In genomic region chr2:55618025-55618648, GRCh38 we compare ENCODE assay signal across 8 cellular contexts. TPM values are rescaled to one million over a fixed set of nuclear protein-coding genes. Genes with fewer than 3 reads are reported as not detected.
DNase-seq lines count a peak whose midpoint lies in the region; ATAC-seq, FAIRE-seq and TF ChIP-seq lines count a peak whose summit lies in the region.

No MANE protein-coding gene starts in this region.

- TF ChIP-seq RAD21 in liver (IDR thresholded peaks at IDR 0.05): no peak

- WGBS in liver: under 1% methylated on average over 26 of the region's 26 CpGs

- H3K79me2 ChIP-seq in KMS-11 (ENCODE audit: insufficient read depth, low read depth): peaks cover 80% of the 10 kb centered on the region

- H3K4me1 ChIP-seq in A673 (ENCODE audit: insufficient read depth, low read length, poor library complexity, severe bottlenecking) (peaks cover 12% of the 10 kb centered on the region), KMS-11 (ENCODE audit: low read depth, poor library complexity, severe bottlenecking) (peaks cover 33% of the 10 kb centered on the region), liver (ENCODE audit: control insufficient read depth in 4 of 4, insufficient read depth in 4 of 4, low read length in 3 of 4) (peaks cover 6 to 38% (median 28%) of the 10 kb centered on the region in 4 donors)

- TF ChIP-seq CTCF in A673 (conservative IDR thresholded peaks at IDR 0.05; ENCODE audit: low read depth, low read length) (no peak), KMS-11 (conservative IDR thresholded peaks at IDR 0.05; ENCODE audit: low read depth, low read length) (peak; percentile 41), bronchial epithelial cell (IDR thresholded peaks at IDR 0.05; ENCODE audit: insufficient read depth, low read length, severe bottlenecking) (no peak), liver (IDR thresholded peaks at IDR 0.05; ENCODE audit: low read depth, low read length, missing input control) (no peak)

- H3K4me1 Mint-ChIP-seq in T-helper 2 cell treated with Interferon-gamma antibody and Interleukin-4, amounts not matched to agents 5 μg/mL and 100 μg/mL, for 36 hours (ENCODE audit: low read depth): peaks cover 32% of the 10 kb centered on the region

- intact Hi-C loops in A673 (cut with micrococcal nuclease; ENCODE audit: unreplicated experiment): loop anchor here (10.0 kb wide), 2 partner anchors 193 to 353 kb away; partner anchors contain the start of gene MTIF2

- H3K9me3 ChIP-seq in A673 (ENCODE audit: low read depth, low read length, poor library complexity, severe bottlenecking) (no peaks in the 10 kb centered on the region), liver (ENCODE audit: control insufficient read depth in 4 of 4, low read length in 3 of 4) (no peaks in the 10 kb centered on the region)

- H3K4me3 ChIP-seq in A673 (ENCODE audit: low read depth, low read length, poor library complexity, severe bottlenecking): peak overlapping the region; percentile 83
- peak overlapping the region; percentile 86 for H3K4me3 ChIP-seq in KMS-11 (IDR thresholded peaks at IDR 0.05; ENCODE audit: insufficient read depth, low read depth, low read length)
- H3K4me3 ChIP-seq in bronchial epithelial cell (ENCODE audit: low read depth, low read length): peak overlapping the region; percentile 56
- peak overlapping the region; percentile 58 to 99 (median 93) for H3K4me3 ChIP-seq in liver (ENCODE audit: low read depth in 1 of 3, low read length in 3 of 3)

- no peaks in the 10 kb centered on the region for H3K27me3 ChIP-seq in A673 (replicated peaks; ENCODE audit: insufficient read depth, low read depth, low read length, poor library complexity)
- H3K27me3 ChIP-seq in KMS-11 (ENCODE audit: insufficient read depth, low read depth): no peaks in the 10 kb centered on the region
- no peaks in the 10 kb centered on the region for H3K27me3 ChIP-seq in bronchial epithelial cell (ENCODE audit: control insufficient read depth, insufficient read depth, low read length)
- no peaks in the 10 kb centered on the region for H3K27me3 ChIP-seq in liver (ENCODE audit: control insufficient read depth in 4 of 4, insufficient read depth in 4 of 4, low read length in 3 of 4)

- no peak overlapping the region for H3K4me3 Mint-ChIP-seq in T-helper 2 cell treated with Interferon-gamma antibody and Interleukin-4, amounts not matched to agents 5 μg/mL and 100 μg/mL, for 36 hours

- H3K9me3 Mint-ChIP-seq in T-helper 2 cell treated with Interferon-gamma antibody and Interleukin-4, amounts not matched to agents 5 μg/mL and 100 μg/mL, for 36 hours: no peaks in the 10 kb centered on the region

- H2AFZ ChIP-seq in KMS-11 (ENCODE audit: low read depth): peak overlapping the region; percentile 57

- CTCF ChIA-PET in A673 (lab: Charles Lee): interaction anchor here (0.6 kb wide), 1 partner anchor 861 kb away, joined by 6 read pairs; no protein-coding TSS in a partner anchor

- H3K36me3 Mint-ChIP-seq in T-helper 2 cell treated with Interferon-gamma antibody and Interleukin-4, amounts not matched to agents 5 μg/mL and 100 μg/mL, for 36 hours (ENCODE audit: low read depth): peaks cover 25% of the 10 kb centered on the region

- H3K36me3 ChIP-seq in A673 (ENCODE audit: insufficient read depth, low read length, poor library complexity, severe bottlenecking): peaks cover 25% of the 10 kb centered on the region
- H3K36me3 ChIP-seq in KMS-11 (ENCODE audit: insufficient read depth): peaks cover 8% of the 10 kb centered on the region; the same call in 1 of the 2 replicates
- peaks cover 3% of the 10 kb centered on the region for H3K36me3 ChIP-seq in bronchial epithelial cell (ENCODE audit: control insufficient read depth, insufficient read depth, low read length)
- H3K36me3 ChIP-seq in liver (ENCODE audit: control insufficient read depth in 4 of 4, insufficient read depth in 3 of 4, low read depth in 1 of 4, low read length in 3 of 4): peaks cover 0 to 12% (median 4%) of the 10 kb centered on the region in 4 donors

- BruUV-seq in A673 (replicated peaks; lab: Mats Ljungman, UMichigan): TSS peak; percentile 69

- H3K27ac ChIP-seq in A673 (ENCODE audit: low read depth, low read length, poor library complexity, severe bottlenecking) (peak overlapping the region; percentile 98), KMS-11 (peak overlapping the region; percentile 95), liver (ENCODE audit: low read depth in 1 of 2, low read length in 2 of 2) (peak overlapping the region; percentile 91 to 99)

- POLR2A ChIA-PET in A673 (lab: Charles Lee; ENCODE audit: low non-redundant PET): interaction anchor here (0.6 kb wide), 1 partner anchor 41 kb away, joined by 3 read pairs; no protein-coding TSS in a partner anchor

- H3K27ac Mint-ChIP-seq in T-helper 2 cell treated with Interferon-gamma antibody and Interleukin-4, amounts not matched to agents 5 μg/mL and 100 μg/mL, for 36 hours: no peak overlapping the region

- H3K4me2 ChIP-seq in KMS-11: peak overlapping the region; percentile 71

- ATAC-seq in GM18517 (IDR thresholded peaks at IDR 0.05; ENCODE audit: unreplicated experiment) (peak; percentile 1), GM21786 (IDR thresholded peaks at IDR 0.05; ENCODE audit: unreplicated experiment) (no peak)

- peak; percentile 9 for DNase-seq in A673 (ENCODE audit: low spot score)
- DNase-seq in bronchial epithelial cell (ENCODE audit: low read depth): peak; percentile 39
- DNase-seq in GM12892 (ENCODE audit: insufficient read length): no peak
- no peak for DNase-seq in T-helper 2 cell treated with Interferon-gamma antibody and Interleukin-4, amounts not matched to agents 5 μg/mL and 100 μg/mL, for 36 hours (ENCODE audit: low spot score)

- TF ChIP-seq POLR2A in GM12892 (IDR thresholded peaks at IDR 0.05; ENCODE audit: low read depth, low read length): no peak

- no peaks in the 10 kb centered on the region for H4K20me1 ChIP-seq in KMS-11 (ENCODE audit: insufficient read depth)

- H3K9ac ChIP-seq in KMS-11 (peak overlapping the region; percentile 99), liver (ENCODE audit: low read depth in 1 of 2, low read length in 2 of 2) (peak overlapping the region; percentile 79 to 100)

- FAIRE-seq in bronchial epithelial cell (lab: Jason Lieb, UNC): no peak
- no peak for FAIRE-seq in GM12892 (lab: Jason Lieb, UNC)

- H3K27me3 Mint-ChIP-seq in T-helper 2 cell treated with Interferon-gamma antibody and Interleukin-4, amounts not matched to agents 5 μg/mL and 100 μg/mL, for 36 hours (ENCODE audit: low read depth): no peaks in the 10 kb centered on the region

TF ChIP-seq in liver, 16 proteins besides CTCF, POLR2A, EP300 and RAD21:
- TF ChIP-seq TAF1 (conservative IDR thresholded peaks at IDR 0.05) (peak; percentile 20), EGR1 (IDR thresholded peaks at IDR 0.05; ENCODE audit: low read depth in 2 of 2) (no peak)

RNA-seq across cellular contexts. Expression of gene PPP4R3B, which starts 0.7 kb away (rescaled TPM):
- 49.8 and 57.9 TPM in 2 replicates for total RNA-seq in A673 (2021)
- 42.9 and 57.7 TPM in 2 replicates for total RNA-seq in bronchial epithelial cell
- total RNA-seq in liver: 10 to 100 TPM; 41.6 to 57.7 TPM
- polyA plus RNA-seq in liver: 10 to 100 TPM; 17.4 to 20.3 TPM
- polyA plus RNA-seq in GM12892 (2012; ENCODE audit: missing spikeins): 39.2 TPM

Comparison
In these comparisons a context has a peak if more than half of its experiments do, and no peak if none do; other contexts are left out.
1. DNase-seq: peak in A673 (single experiment) and bronchial epithelial cell (single experiment); none in GM12892 (single experiment) and T-helper 2 cell treated with Interferon-gamma antibody and Interleukin-4, amounts not matched to agents 5 μg/mL and 100 μg/mL, for 36 hours (single experiment).
2. Peak in every context shown above with its lines, with median percentiles within 50 percentile points of each other: H3K27ac ChIP-seq and H3K4me3 ChIP-seq.